21 cellular contexts compared by ENCODE assay signal in genomic region chr6:7515363-7515762, GRCh38. TPM values are rescaled to one million over a fixed set of nuclear protein-coding genes. Genes with fewer than 3 reads are reported as not detected.
DNase-seq lines count a peak whose midpoint lies in the region; ATAC-seq and TF ChIP-seq lines count a peak whose summit lies in the region.
"Had no signal": no experiment of that assay in that cellular context is flagged by ENCODE, and none has a peak within 500 bp of the region (broad histone marks: within the 10 kb centered on the region; RNA-seq: fewer than 3 reads in every experiment).

No MANE protein-coding gene starts in this region.

- H3K27me3 ChIP-seq in breast epithelium (no peaks in the 10 kb centered on the region), esophagus squamous epithelium (no peaks in the 10 kb centered on the region), suprapubic skin (no peaks in the 10 kb centered on the region)
- H3K27me3 ChIP-seq: BLaER1 had no signal

- peaks cover 31% of the 10 kb centered on the region for H3K4me1 Mint-ChIP-seq in MCF 10A (ENCODE audit: insufficient read depth, unreplicated experiment)
- H3K4me1 Mint-ChIP-seq in activated CD8-positive, alpha-beta T cell treated with anti-CD3 and anti-CD28 coated beads for 36 hours (ENCODE audit: low read depth) = no peaks in the 10 kb centered on the region
- H3K4me1 Mint-ChIP-seq in stimulated activated effector memory CD8-positive, alpha-beta T cell treated with anti-CD3 and anti-CD28 coated beads, Interleukin-12 subunit alpha, Interleukin-12 subunit beta, amount 100 ng/mL, for 72 hours = no peaks in the 10 kb centered on the region
- H3K4me1 Mint-ChIP-seq: B cell; CD4-positive, CD25-positive, alpha-beta regulatory T cell had no signal

- H3K4me3 ChIP-seq in breast epithelium (no peak overlapping the region), epithelial cell of esophagus (ENCODE audit: low read length) (no peak overlapping the region), esophagus squamous epithelium (no peak overlapping the region), suprapubic skin (no peak overlapping the region)
- H3K4me3 ChIP-seq: BLaER1, GM12878, GM23338 had no signal

- CTCF ChIA-PET in MCF 10A (lab: Yijun Ruan, JAX) = interaction anchor here (0.5 to 1.0 kb wide), 2 partner anchors 22 to 35 kb away, joined by 3 to 6 read pairs; no protein-coding TSS in a partner anchor
- CTCF ChIA-PET in activated CD8-positive, alpha-beta T cell treated with anti-CD3 and anti-CD28 coated beads for 36 hours (lab: Charles Lee) = no interaction called here

- H3K9me3 ChIP-seq in breast epithelium (no peaks in the 10 kb centered on the region), esophagus squamous epithelium (no peaks in the 10 kb centered on the region), suprapubic skin (no peaks in the 10 kb centered on the region)
- H3K9me3 ChIP-seq: BLaER1, Caco-2 had no signal

- TF ChIP-seq EP300 in suprapubic skin (IDR thresholded peaks at IDR 0.05) = no peak

- H3K36me3 Mint-ChIP-seq in MCF 10A (ENCODE audit: insufficient read depth, unreplicated experiment) = no peaks in the 10 kb centered on the region
- no peaks in the 10 kb centered on the region for H3K36me3 Mint-ChIP-seq in activated CD8-positive, alpha-beta T cell treated with anti-CD3 and anti-CD28 coated beads for 36 hours (ENCODE audit: low read depth)
- H3K36me3 Mint-ChIP-seq in stimulated activated effector memory CD8-positive, alpha-beta T cell treated with anti-CD3 and anti-CD28 coated beads, Interleukin-12 subunit alpha, Interleukin-12 subunit beta, amount 100 ng/mL, for 72 hours = no peaks in the 10 kb centered on the region
- H3K36me3 Mint-ChIP-seq: CD4-positive, CD25-positive, alpha-beta regulatory T cell; CD8-positive, alpha-beta T cell had no signal

- H3K9me3 Mint-ChIP-seq in MCF 10A (ENCODE audit: unreplicated experiment) = no peaks in the 10 kb centered on the region
- H3K9me3 Mint-ChIP-seq in activated CD8-positive, alpha-beta T cell treated with anti-CD3 and anti-CD28 coated beads for 36 hours = no peaks in the 10 kb centered on the region
- no peaks in the 10 kb centered on the region for H3K9me3 Mint-ChIP-seq in stimulated activated effector memory CD8-positive, alpha-beta T cell treated with anti-CD3 and anti-CD28 coated beads, Interleukin-12 subunit alpha, Interleukin-12 subunit beta, amount 100 ng/mL, for 72 hours
- H3K9me3 Mint-ChIP-seq: CD8-positive, alpha-beta T cell; GM23338; H9; HFFc6 had no signal

- no peaks in the 10 kb centered on the region for H3K27me3 Mint-ChIP-seq in MCF 10A (ENCODE audit: insufficient read depth, unreplicated experiment)
- H3K27me3 Mint-ChIP-seq in activated CD8-positive, alpha-beta T cell treated with anti-CD3 and anti-CD28 coated beads for 36 hours = peaks cover 19% of the 10 kb centered on the region

- no peak for ATAC-seq in activated CD8-positive, alpha-beta T cell treated with anti-CD3 and anti-CD28 coated beads for 36 hours
- ATAC-seq in stimulated activated effector memory CD8-positive, alpha-beta T cell treated with anti-CD3 and anti-CD28 coated beads, Interleukin-12 subunit alpha, Interleukin-12 subunit beta, amount 100 ng/mL, for 72 hours = no peak
- ATAC-seq: CD8-positive, alpha-beta T cell; GM12878; GM23338 had no signal

- intact Hi-C loops in MCF 10A (cut with micrococcal nuclease) (no loop called here), breast epithelium (cut with DNase I; ENCODE audit: low total_unique reads) (no loop called here), esophagus squamous epithelium (cut with DNase I) (no loop called here)
- intact Hi-C loops in activated CD8-positive, alpha-beta T cell treated with anti-CD3 and anti-CD28 coated beads for 36 hours (cut with micrococcal nuclease) = no loop called here

- H3K4me3 Mint-ChIP-seq in MCF 10A (ENCODE audit: unreplicated experiment) = no peak overlapping the region
- H3K4me3 Mint-ChIP-seq in activated CD8-positive, alpha-beta T cell treated with anti-CD3 and anti-CD28 coated beads for 36 hours = no peak overlapping the region
- no peak overlapping the region for H3K4me3 Mint-ChIP-seq in stimulated activated effector memory CD8-positive, alpha-beta T cell treated with anti-CD3 and anti-CD28 coated beads, Interleukin-12 subunit alpha, Interleukin-12 subunit beta, amount 100 ng/mL, for 72 hours
- H3K4me3 Mint-ChIP-seq: B cell; CD4-positive, CD25-positive, alpha-beta regulatory T cell; CD8-positive, alpha-beta T cell; GM23338; H9; HFFc6 had no signal

- 36 to 60% methylated on average over 2 of the region's 2 CpGs for WGBS in esophagus squamous epithelium, 2 donors
- WGBS in suprapubic skin = 56% methylated on average over 2 of the region's 2 CpGs

- TF ChIP-seq POLR2A in breast epithelium (IDR thresholded peaks at IDR 0.05) (no peak), esophagus squamous epithelium (IDR thresholded peaks at IDR 0.05) (no peak), suprapubic skin (IDR thresholded peaks at IDR 0.05) (no peak)

- POLR2A ChIA-PET in MCF 10A (lab: Yijun Ruan, JAX) = interaction anchor here (0.6 to 17.5 kb wide), 19 partner anchors 9 to 240 kb away, joined by 3 to 872 read pairs (median 4); partner anchors contain the start of genes CAGE1, DSP, RIOK1 and SNRNP48
- POLR2A ChIA-PET in activated CD8-positive, alpha-beta T cell treated with anti-CD3 and anti-CD28 coated beads for 36 hours (lab: Charles Lee) = interaction anchor here (0.6 kb wide), 1 partner anchor 39 kb away, joined by 3 read pairs; no protein-coding TSS in a partner anchor

- peak overlapping the region; percentile 29 for H3K27ac Mint-ChIP-seq in MCF 10A (ENCODE audit: low read depth, unreplicated experiment)
- no peak overlapping the region for H3K27ac Mint-ChIP-seq in activated CD8-positive, alpha-beta T cell treated with anti-CD3 and anti-CD28 coated beads for 36 hours
- no peak overlapping the region for H3K27ac Mint-ChIP-seq in stimulated activated effector memory CD8-positive, alpha-beta T cell treated with anti-CD3 and anti-CD28 coated beads, Interleukin-12 subunit alpha, Interleukin-12 subunit beta, amount 100 ng/mL, for 72 hours
- H3K27ac Mint-ChIP-seq: B cell; CD4-positive, CD25-positive, alpha-beta regulatory T cell; CD8-positive, alpha-beta T cell; GM23338; H9; HFFc6 had no signal

- no TSS peak for BruUV-seq in MCF 10A (replicated peaks; lab: Mats Ljungman, UMichigan)

- DNase-seq in MCF 10A (ENCODE audit: unreplicated experiment) (peak; percentile 36), breast epithelium (ENCODE audit: low spot score in 2 of 2) (no peak), epithelial cell of esophagus (ENCODE audit: low read depth) (peak; percentile 50), esophagus squamous epithelium (lab: John Stamatoyannopoulos, UW) (no peak), suprapubic skin (ENCODE audit: low spot score in 2 of 2) (no peak), caudate nucleus (lab: John Stamatoyannopoulos, UW) (no peak)
- DNase-seq in activated CD8-positive, alpha-beta T cell treated with anti-CD3 and anti-CD28 coated beads for 36 hours = no peak
- no peak for DNase-seq in stimulated activated effector memory CD8-positive, alpha-beta T cell treated with anti-CD3 and anti-CD28 coated beads, Interleukin-12 subunit alpha, Interleukin-12 subunit beta, amount 100 ng/mL, for 72 hours (ENCODE audit: low spot score in 2 of 2)
- DNase-seq: Caco-2; CD4-positive, CD25-positive, alpha-beta regulatory T cell; CD8-positive, alpha-beta T cell; DMS153; DND-41; H9; HFFc6 had no signal

- no peaks in the 10 kb centered on the region for H3K4me1 ChIP-seq in breast epithelium
- H3K4me1 ChIP-seq in esophagus squamous epithelium = peaks cover 0 to 43% (median 0%) of the 10 kb centered on the region in 3 donors
- peaks cover 17% of the 10 kb centered on the region for H3K4me1 ChIP-seq in suprapubic skin
- H3K4me1 ChIP-seq: BLaER1, Caco-2 had no signal

- H3K36me3 ChIP-seq in breast epithelium (no peaks in the 10 kb centered on the region), esophagus squamous epithelium (no peaks in the 10 kb centered on the region), suprapubic skin (no peaks in the 10 kb centered on the region)
- H3K36me3 ChIP-seq: BLaER1 had no signal

- H3K27ac ChIP-seq in breast epithelium = no peak overlapping the region
- H3K27ac ChIP-seq in esophagus squamous epithelium = peak overlapping the region; percentile 28 to 79 (median 66)
- peak overlapping the region; percentile 53 for H3K27ac ChIP-seq in suprapubic skin
- H3K27ac ChIP-seq in caudate nucleus (ENCODE audit: low read depth, low read length) = no peak overlapping the region
- H3K27ac ChIP-seq: 22Rv1, BLaER1, C4-2B had no signal

- TF ChIP-seq CTCF in MCF 10A (IDR thresholded peaks at IDR 0.05; ENCODE audit: unreplicated experiment) (no peak), breast epithelium (IDR thresholded peaks at IDR 0.05) (no peak), epithelial cell of esophagus (IDR thresholded peaks at IDR 0.05; ENCODE audit: insufficient read depth, low read depth, low read length, missing control alignments) (no peak), esophagus squamous epithelium (IDR thresholded peaks at IDR 0.05) (no peak), suprapubic skin (IDR thresholded peaks at IDR 0.05) (no peak)
- TF ChIP-seq CTCF in activated CD8-positive, alpha-beta T cell treated with anti-CD3 and anti-CD28 coated beads for 36 hours (IDR thresholded peaks at IDR 0.05) = no peak

RNA-seq across cellular contexts. Expression of gene DSP, which starts 26.1 kb away (rescaled TPM):
- total RNA-seq in MCF 10A (2022) (163 and 227 TPM in 2 replicates), breast epithelium (100 to 1,000 TPM in 1 of 3 donors, 10 to 100 TPM in 1, 1 to 10 TPM in 1; 2.1 to 165 (median 95.4) TPM), esophagus squamous epithelium (1,000 to 10,000 TPM in 3 of 4 donors, 100 to 1,000 TPM in 1; 712 to 1,491 (median 1,163) TPM), suprapubic skin (1,000 to 10,000 TPM; 1,704 to 2,508 (median 2,195) TPM)
- total RNA-seq in activated CD8-positive, alpha-beta T cell treated with anti-CD3 and anti-CD28 coated beads for 36 hours = under 1 TPM; 0.07 to 0.25 TPM
- total RNA-seq: B cell; CD4-positive, CD25-positive, alpha-beta regulatory T cell had no signal

Comparison
In these comparisons a context has a peak if more than half of its experiments do, and no peak if none do; other contexts are left out.
1. DNase-seq: peak in MCF 10A (single experiment) and epithelial cell of esophagus (single experiment); none in breast epithelium (0 of 2), esophagus squamous epithelium (single experiment), suprapubic skin (0 of 2), activated CD8-positive, alpha-beta T cell treated with anti-CD3 and anti-CD28 coated beads for 36 hours (single experiment), caudate nucleus (0 of 61) and stimulated activated effector memory CD8-positive, alpha-beta T cell treated with anti-CD3 and anti-CD28 coated beads, Interleukin-12 subunit alpha, Interleukin-12 subunit beta, amount 100 ng/mL, for 72 hours (0 of 2).
2. H3K27ac ChIP-seq: peak in esophagus squamous epithelium (4 of 4) and suprapubic skin (single experiment); none in breast epithelium (0 of 2) and caudate nucleus (single experiment).